13 cellular contexts compared by ENCODE assay signal in the genomic region with DNA sequence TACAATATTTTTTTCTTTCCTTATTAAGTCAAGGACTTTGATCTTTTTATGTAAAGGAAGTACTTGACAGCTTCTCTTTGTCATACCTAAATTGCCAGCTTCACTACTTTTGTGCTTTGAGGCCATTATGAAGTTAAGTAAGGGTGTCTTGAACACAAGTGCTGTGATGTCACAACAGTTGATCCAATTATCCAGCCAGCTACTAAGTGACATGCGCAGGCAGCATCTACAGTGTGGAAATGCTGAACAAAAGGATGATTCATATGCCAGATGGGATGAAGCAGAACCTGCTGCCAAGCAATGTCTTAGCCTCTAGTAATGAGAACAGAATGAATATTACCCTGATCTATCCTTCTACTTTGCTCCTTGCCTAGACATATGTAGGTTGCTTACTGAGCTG.
DNase-seq lines count a peak whose midpoint lies in the region; ATAC-seq, FAIRE-seq and TF ChIP-seq lines count a peak whose summit lies in the region.
"Had no signal": no experiment of that assay in that cellular context is flagged by ENCODE, and none has a peak within 500 bp of the region (broad histone marks: within the 10 kb centered on the region; RNA-seq: fewer than 3 reads in every experiment).

No MANE protein-coding gene starts in this region.

- H3K4me3 ChIP-seq in HepG2 (replicated peaks in 1 of 3; ENCODE audit: insufficient read depth in 1 of 3, low read depth in 2 of 3, low read length in 3 of 3) (no peak overlapping the region), right lobe of liver (no peak overlapping the region), hepatocyte (no peak overlapping the region)
- H3K4me3 ChIP-seq: HAP-1, uterus had no signal

- no peak overlapping the region for H3K9ac ChIP-seq in HepG2 (ENCODE audit: insufficient read depth, low read depth, low read length)

- no peak for TF ChIP-seq RAD21 in HepG2 (CRISPR knock-in tag; IDR thresholded peaks at IDR 0.05)

- CTCF ChIA-PET in HepG2 (lab: Yijun Ruan, JAX; ENCODE audit: low intra/inter-chr PET ratio, low total read pairs), result no interaction called here

- TF ChIP-seq CTCF in HepG2 (CRISPR knock-in tag; IDR thresholded peaks at IDR 0.05) (no peak), right lobe of liver (IDR thresholded peaks at IDR 0.05) (no peak), hepatocyte (IDR thresholded peaks at IDR 0.05; ENCODE audit: poor library complexity) (no peak)

- no TSS peak for BruUV-seq in HepG2 (replicated peaks; lab: Mats Ljungman, UMichigan)

- in situ Hi-C loops in HepG2 (cut with HindIII; ENCODE audit: extremely low pct_ligation_motif_present, low pct_unique_long_range_greater_than_20kb), result loop anchor here (25.0 kb wide), 1 partner anchor 442 kb away; no protein-coding TSS in a partner anchor

- no peaks in the 10 kb centered on the region for H3K9me2 ChIP-seq in hepatocyte (replicated peaks; ENCODE audit: insufficient read depth)

- H3K79me2 ChIP-seq in HepG2 (ENCODE audit: insufficient read depth, low read length) (no peaks in the 10 kb centered on the region), hepatocyte (no peaks in the 10 kb centered on the region)

- no peak for TF ChIP-seq POLR2A in HepG2 (IDR thresholded peaks at IDR 0.05; ENCODE audit: insufficient read depth in 1 of 2, low read depth in 2 of 2, low read length in 2 of 2)
- no peak for TF ChIP-seq POLR2A in right lobe of liver (IDR thresholded peaks at IDR 0.05)

- POLR2A ChIA-PET in HepG2 (lab: Yijun Ruan, JAX), result no interaction called here

- H3K4me1 ChIP-seq in HepG2 (ENCODE audit: insufficient read depth, low read length) (no peaks in the 10 kb centered on the region), right lobe of liver (no peaks in the 10 kb centered on the region), hepatocyte (ENCODE audit: insufficient read depth) (no peaks in the 10 kb centered on the region)
- H3K4me1 ChIP-seq: HAP-1, uterus had no signal

- H2AFZ ChIP-seq in HepG2 (ENCODE audit: low read length) (no peak overlapping the region), hepatocyte (no peak overlapping the region)

- ATAC-seq in HepG2 (no peak), right lobe of liver (no peak), GM18517 (IDR thresholded peaks at IDR 0.05; ENCODE audit: unreplicated experiment) (no peak), GM18868 (IDR thresholded peaks at IDR 0.05; ENCODE audit: unreplicated experiment) (no peak)

- DNase-seq in HepG2 (ENCODE audit: low spot score), result no peak
- DNase-seq in right lobe of liver, result no peak
- DNase-seq in anterior cingulate cortex (lab: John Stamatoyannopoulos, UW), result peak in 43 of 58 donors; percentile 1 to 74 (median 29)
- peak; percentile 10 for DNase-seq in hepatocyte (ENCODE audit: low spot score)
- DNase-seq in cerebellar cortex (ENCODE audit: low spot score), result no peak
- DNase-seq in NCI-H748 treated with DMSO at 0.1 percent for 48 hours (lab: John Stamatoyannopoulos, UW), result no peak
- DNase-seq: activated naive CD4-positive, alpha-beta T cell; NCI-H774; uterus; WERI-Rb-1 had no signal

- 0% methylated on average over 1 of the region's 1 CpG for WGBS in HepG2 (ENCODE audit: low lambda C conversion rate)
- whole genome bisulfite sequencing in right lobe of liver (ENCODE audit: insufficient coverage, low coverage, low lambda C conversion rate, missing lambda C conversion rate), result 86% methylated on average over 1 of the region's 1 CpG
- WGBS in hepatocyte (ENCODE audit: low lambda C conversion rate, missing lambda C conversion rate), result 83% methylated on average over 1 of the region's 1 CpG

- H3K27ac ChIP-seq in HepG2 (ENCODE audit: extremely low read length, insufficient read depth, low read length) (no peak overlapping the region), right lobe of liver (no peak overlapping the region), hepatocyte (no peak overlapping the region)
- H3K27ac ChIP-seq: uterus, WERI-Rb-1 had no signal

- no peaks in the 10 kb centered on the region for H3K9me3 ChIP-seq in HepG2 (ENCODE audit: low read length)
- no peaks in the 10 kb centered on the region for H3K9me3 ChIP-seq in right lobe of liver
- H3K9me3 ChIP-seq in hepatocyte (ENCODE audit: low read depth), result no peaks in the 10 kb centered on the region
- H3K9me3 ChIP-seq: HAP-1, uterus had no signal

- no peaks in the 10 kb centered on the region for H3K36me3 ChIP-seq in HepG2 (replicated peaks in 1 of 2; ENCODE audit: control insufficient read depth in 1 of 2, insufficient read depth in 2 of 2, low read length in 2 of 2)
- H3K36me3 ChIP-seq in right lobe of liver, result no peaks in the 10 kb centered on the region
- H3K36me3 ChIP-seq in hepatocyte (replicated peaks; ENCODE audit: insufficient read depth, low read depth), result no peaks in the 10 kb centered on the region
- H3K36me3 ChIP-seq: HAP-1, uterus, WERI-Rb-1 had no signal

- H4K20me1 ChIP-seq in HepG2 (ENCODE audit: insufficient read depth, low read length) (no peaks in the 10 kb centered on the region), hepatocyte (ENCODE audit: insufficient read depth, poor library complexity, severe bottlenecking) (no peaks in the 10 kb centered on the region)

- FAIRE-seq in HepG2 (lab: Jason Lieb, UNC), result no peak

- TF ChIP-seq EP300 in HepG2 (IDR thresholded peaks at IDR 0.05; ENCODE audit: low read depth in 2 of 2, low read length in 2 of 2) (no peak), HepG2 (CRISPR knock-in tag; IDR thresholded peaks at IDR 0.05; ENCODE audit: borderline replicate concordance) (no peak)

- no peaks in the 10 kb centered on the region; a peak in 1 of 5 replicates for H3K27me3 ChIP-seq in HepG2 (ENCODE audit: control insufficient read depth in 1 of 2, insufficient read depth in 2 of 2, low read length in 2 of 2)
- H3K27me3 ChIP-seq in right lobe of liver, result no peaks in the 10 kb centered on the region
- H3K27me3 ChIP-seq in hepatocyte, result no peaks in the 10 kb centered on the region
- H3K27me3 ChIP-seq: uterus had no signal

- H3K4me2 ChIP-seq in HepG2 (ENCODE audit: low read depth, low read length), result no peak overlapping the region
- H3K4me2 ChIP-seq in hepatocyte, result no peak overlapping the region

- intact Hi-C loops in HepG2 (cut with micrococcal nuclease; ENCODE audit: unreplicated experiment), result no loop called here
- intact Hi-C loops in right lobe of liver (cut with DNase I), result no loop called here

TF ChIP-seq in HepG2, 621 proteins besides CTCF, POLR2A, EP300 and RAD21:
- TF ChIP-seq TFDP2 (CRISPR knock-in tag; IDR thresholded peaks at IDR 0.05), result no peak
- TF ChIP-seq CREB1 (IDR thresholded peaks at IDR 0.05), result peak; percentile 53
- no peak for TF ChIP-seq CREB1 (CRISPR knock-in tag; IDR thresholded peaks at IDR 0.05)
- TF ChIP-seq, protein P1, sequence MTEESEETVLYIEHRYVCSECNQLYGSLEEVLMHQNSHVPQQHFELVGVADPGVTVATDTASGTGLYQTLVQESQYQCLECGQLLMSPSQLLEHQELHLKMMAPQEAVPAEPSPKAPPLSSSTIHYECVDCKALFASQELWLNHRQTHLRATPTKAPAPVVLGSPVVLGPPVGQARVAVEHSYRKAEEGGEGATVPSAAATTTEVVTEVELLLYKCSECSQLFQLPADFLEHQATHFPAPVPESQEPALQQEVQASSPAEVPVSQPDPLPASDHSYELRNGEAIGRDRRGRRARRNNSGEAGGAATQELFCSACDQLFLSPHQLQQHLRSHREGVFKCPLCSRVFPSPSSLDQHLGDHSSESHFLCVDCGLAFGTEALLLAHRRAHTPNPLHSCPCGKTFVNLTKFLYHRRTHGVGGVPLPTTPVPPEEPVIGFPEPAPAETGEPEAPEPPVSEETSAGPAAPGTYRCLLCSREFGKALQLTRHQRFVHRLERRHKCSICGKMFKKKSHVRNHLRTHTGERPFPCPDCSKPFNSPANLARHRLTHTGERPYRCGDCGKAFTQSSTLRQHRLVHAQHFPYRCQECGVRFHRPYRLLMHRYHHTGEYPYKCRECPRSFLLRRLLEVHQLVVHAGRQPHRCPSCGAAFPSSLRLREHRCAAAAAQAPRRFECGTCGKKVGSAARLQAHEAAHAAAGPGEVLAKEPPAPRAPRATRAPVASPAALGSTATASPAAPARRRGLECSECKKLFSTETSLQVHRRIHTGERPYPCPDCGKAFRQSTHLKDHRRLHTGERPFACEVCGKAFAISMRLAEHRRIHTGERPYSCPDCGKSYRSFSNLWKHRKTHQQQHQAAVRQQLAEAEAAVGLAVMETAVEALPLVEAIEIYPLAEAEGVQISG (CRISPR knock-in tag; IDR thresholded peaks at IDR 0.05), result no peak
- no peak for TF ChIP-seq ZSCAN30 (CRISPR knock-in tag; IDR thresholded peaks at IDR 0.05)
- no peak for TF ChIP-seq SMAD3 (CRISPR knock-in tag; IDR thresholded peaks at IDR 0.05)

Comparison
In these comparisons a context has a peak if more than half of its experiments do, and no peak if none do; other contexts are left out.
1. DNase-seq: peak in anterior cingulate cortex (43 of 58) and hepatocyte (single experiment); none in HepG2 (single experiment), right lobe of liver (0 of 3), cerebellar cortex (single experiment) and NCI-H748 treated with DMSO at 0.1 percent for 48 hours (single experiment).